Comparison of ENCODE assay signal across 10 cellular contexts in genomic region chr20:57654998-57655811, GRCh38. TPM values are rescaled to one million over a fixed set of nuclear protein-coding genes. Genes with fewer than 3 reads are reported as not detected.
DNase-seq lines count a peak whose midpoint lies in the region; ATAC-seq and TF ChIP-seq lines count a peak whose summit lies in the region.
"Had no signal": no experiment of that assay in that cellular context is flagged by ENCODE, and none has a peak within 500 bp of the region (broad histone marks: within the 10 kb centered on the region; RNA-seq: fewer than 3 reads in every experiment).

No MANE protein-coding gene starts in this region.

- H3K4me2 ChIP-seq in SK-N-SH: no peak overlapping the region

- in situ Hi-C loops in GM13976 (cut with MboI; ENCODE audit: low sequenced_read_pairs, unreplicated experiment): loop anchor here (25.0 kb wide), 1 partner anchor 432 kb away; no protein-coding TSS in a partner anchor

- H3K27me3 ChIP-seq in SK-N-SH (ENCODE audit: insufficient read depth): no peaks in the 10 kb centered on the region
- H3K27me3 ChIP-seq in MG63: no peaks in the 10 kb centered on the region

- H2AFZ ChIP-seq in SK-N-SH (ENCODE audit: low read depth): no peak overlapping the region

- TF ChIP-seq RAD21 in SK-N-SH (IDR thresholded peaks at IDR 0.05; ENCODE audit: low read length): no peak

- H3K4me3 ChIP-seq in SK-N-SH (ENCODE audit: low read depth in 2 of 2, low read length in 1 of 2) (no peak overlapping the region), MG63 (no peak overlapping the region)

- peaks cover 0 to 19% of the 10 kb centered on the region in 2 experiments; a peak in 1 of 4 replicates for H3K4me1 ChIP-seq in SK-N-SH (ENCODE audit: control insufficient read depth in 1 of 2, insufficient read depth in 2 of 2, low read depth in 1 of 2, low read length in 1 of 2)

- intact Hi-C loops in head of caudate nucleus (cut with DNase I): loop anchor here (5.0 kb wide), 2 partner anchors 432 to 522 kb away; no protein-coding TSS in a partner anchor

- H3F3A ChIP-seq in SK-N-SH (replicated peaks; ENCODE audit: insufficient read depth): no peaks in the 10 kb centered on the region

- peak; percentile 36 for DNase-seq in GM13976 (ENCODE audit: low spot score)
- DNase-seq in SK-N-SH: peak; percentile 57
- peak in 22 of 42 donors; percentile 0 to 40 (median 8) for DNase-seq in head of caudate nucleus
- peak; percentile 24 for DNase-seq in retina
- DNase-seq in MG63: no peak
- no peak for DNase-seq in pons (ENCODE audit: low spot score)
- DNase-seq: DMS153, occipital lobe had no signal

- no peak for TF ChIP-seq EP300 in SK-N-SH (IDR thresholded peaks at IDR 0.05; ENCODE audit: borderline replicate concordance in 1 of 2, low read depth in 1 of 2, low read length in 1 of 2)

- 87% methylated on average over 22 of the region's 22 CpGs for WGBS in SK-N-SH (ENCODE audit: low lambda C conversion rate)

- H3K9me2 ChIP-seq in SK-N-SH: no peaks in the 10 kb centered on the region

- H3K27ac ChIP-seq in SK-N-SH (ENCODE audit: low read depth in 2 of 2, low read length in 1 of 2): peak overlapping the region in 1 of 2 experiments; percentile 1; a peak in 1 of 4 replicates

- TF ChIP-seq CTCF in GM13976 (IDR thresholded peaks at IDR 0.05; ENCODE audit: borderline replicate concordance, control extremely low read depth, extremely low read depth, insufficient read depth, missing control alignments): no peak
- no peak for TF ChIP-seq CTCF in SK-N-SH (IDR thresholded peaks at IDR 0.05)

- H3K9me3 ChIP-seq in SK-N-SH (no peaks in the 10 kb centered on the region), MG63 (no peaks in the 10 kb centered on the region)

- peaks cover 17% of the 10 kb centered on the region for H4K20me1 ChIP-seq in SK-N-SH (ENCODE audit: insufficient read depth)

- ATAC-seq in HG02678 (IDR thresholded peaks at IDR 0.05; ENCODE audit: unreplicated experiment): no peak

- POLR2A ChIA-PET in SK-N-SH (lab: Yijun Ruan, JAX): interaction anchor here (0.6 kb wide), 1 partner anchor 332 kb away, joined by 3 read pairs; no protein-coding TSS in a partner anchor

- no peak overlapping the region for H3K9ac ChIP-seq in SK-N-SH

- no peaks in the 10 kb centered on the region for H3K79me2 ChIP-seq in SK-N-SH (ENCODE audit: insufficient read depth)

- peaks cover 7 to 67% of the 10 kb centered on the region in 2 experiments for H3K36me3 ChIP-seq in SK-N-SH (replicated peaks in 1 of 2; ENCODE audit: control insufficient read depth in 1 of 2, insufficient read depth in 2 of 2, low read length in 1 of 2)
- no peaks in the 10 kb centered on the region for H3K36me3 ChIP-seq in MG63

- CTCF ChIA-PET in SK-N-SH (lab: Yijun Ruan, JAX): interaction anchor here (1.0 to 3.2 kb wide), 30 partner anchors 10 to 560 kb away, joined by 3 to 32 read pairs (median 6); partner anchors contain the start of gene ZBP1

TF ChIP-seq in SK-N-SH, 30 proteins besides CTCF, POLR2A, EP300 and RAD21:
- TF ChIP-seq IRF3 (IDR thresholded peaks at IDR 0.05; ENCODE audit: low read depth, low read length) (no peak), MEF2A (IDR thresholded peaks at IDR 0.05; ENCODE audit: borderline replicate concordance, low read depth) (no peak), TAF1 (IDR thresholded peaks at IDR 0.05; ENCODE audit: borderline replicate concordance, low read depth, low read length) (no peak), YY1 (IDR thresholded peaks at IDR 0.05; ENCODE audit: low read depth) (no peak), FOSL2 (IDR thresholded peaks at IDR 0.05; ENCODE audit: borderline replicate concordance, low read depth) (no peak), POLR2AphosphoS5 (IDR thresholded peaks at IDR 0.05; ENCODE audit: low read depth, low read length) (no peak), SIN3A (IDR thresholded peaks at IDR 0.05; ENCODE audit: borderline replicate concordance, low read depth, low read length) (no peak), ELF1 (IDR thresholded peaks at IDR 0.05) (no peak), RFX5 (IDR thresholded peaks at IDR 0.05; ENCODE audit: low read length) (no peak), REST (IDR thresholded peaks at IDR 0.05; ENCODE audit: low read depth, low read length) (no peak)

RNA-seq across cellular contexts. Expression of gene ZBP1, which starts 35.0 kb away (rescaled TPM):
- not detected in 2 replicates for polyA plus RNA-seq in SK-N-SH (2012; rRNA removed)
- not detected in 2 replicates for polyA plus RNA-seq in SK-N-SH (2012; cell fraction: cytosol; rRNA removed)
- not detected in 2 replicates for polyA plus RNA-seq in SK-N-SH (2012; cell fraction: nucleus; rRNA removed)
- total RNA-seq in MG63 (2014; rRNA removed; shearing (Covaris generic); ENCODE audit: low replicate concordance): not detected in 2 replicates
- total RNA-seq: occipital lobe, SK-MEL-5 had no signal

RNA-seq across cellular contexts. Expression of gene PMEPA1, which starts 54.6 kb away (rescaled TPM):
- 5.9 and 7.1 TPM in 2 replicates for polyA plus RNA-seq in SK-N-SH (2012; rRNA removed)
- 6.1 and 6.8 TPM in 2 replicates for polyA plus RNA-seq in SK-N-SH (2012; cell fraction: cytosol; rRNA removed)
- 7.9 and 8.1 TPM in 2 replicates for polyA plus RNA-seq in SK-N-SH (2012; cell fraction: nucleus; rRNA removed)
- total RNA-seq in MG63 (2014; rRNA removed; shearing (Covaris generic); ENCODE audit: low replicate concordance): 3.3 and 3.4 TPM in 2 replicates

Comparison
In these comparisons a context has a peak if more than half of its experiments do, and no peak if none do; other contexts are left out.
1. DNase-seq: peak in GM13976 (single experiment), SK-N-SH (single experiment), head of caudate nucleus (22 of 42) and retina (single experiment); none in MG63 (single experiment) and pons (single experiment).